1 cellular context compared by ENCODE assay signal in the genomic region with DNA sequence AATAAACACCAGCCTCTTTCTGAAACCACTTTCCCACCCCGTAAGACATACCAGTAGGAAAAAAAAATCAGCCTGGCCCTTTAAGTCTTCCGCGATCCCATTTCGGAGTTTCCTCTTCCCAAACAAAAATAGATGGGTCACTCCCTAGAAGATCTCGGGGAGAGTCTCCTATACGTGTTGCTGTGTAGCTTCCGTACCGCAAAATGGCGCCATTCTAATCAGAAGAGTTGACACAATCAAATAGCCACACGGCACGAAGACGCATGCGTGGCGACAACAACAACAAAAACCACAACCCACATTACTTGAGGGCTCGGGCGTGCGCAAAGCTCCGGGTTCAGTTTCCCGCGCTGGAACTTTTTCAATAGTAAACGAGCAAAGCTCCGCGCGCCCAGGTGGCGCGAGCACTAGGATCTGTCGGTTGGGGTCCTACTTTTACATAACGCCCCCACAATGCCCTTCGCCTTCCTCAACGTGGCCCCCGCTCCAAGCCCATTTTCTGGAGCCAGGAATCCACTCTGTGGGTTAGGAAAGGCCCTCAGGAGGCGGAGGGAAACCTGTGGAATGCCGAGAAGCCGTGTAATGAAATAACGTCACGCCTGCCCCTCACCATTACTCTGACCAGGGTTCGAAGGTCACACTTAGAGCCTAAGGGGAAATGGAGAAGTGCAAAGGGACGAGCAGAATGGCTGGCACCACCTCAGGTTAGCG.
TF ChIP-seq lines count a peak whose summit lies in the region.

A gene (minus strand): TSS at position 208 of the 711 bp plus-strand sequence. CDS start 519 bp downstream, outside the sequence.

TF ChIP-seq in HepG2, 621 proteins besides CTCF, POLR2A, EP300 and RAD21 (continued from another document and continues in another):
- TF ChIP-seq NR2F6 (IDR thresholded peaks at IDR 0.05): no peak
- no peak for TF ChIP-seq NR2F6 (CRISPR knock-in tag; IDR thresholded peaks at IDR 0.05)
- TF ChIP-seq ZNF563 (CRISPR knock-in tag; IDR thresholded peaks at IDR 0.05): peak; percentile 46; the same call in 1 of the 2 replicates
- TF ChIP-seq, protein P1, sequence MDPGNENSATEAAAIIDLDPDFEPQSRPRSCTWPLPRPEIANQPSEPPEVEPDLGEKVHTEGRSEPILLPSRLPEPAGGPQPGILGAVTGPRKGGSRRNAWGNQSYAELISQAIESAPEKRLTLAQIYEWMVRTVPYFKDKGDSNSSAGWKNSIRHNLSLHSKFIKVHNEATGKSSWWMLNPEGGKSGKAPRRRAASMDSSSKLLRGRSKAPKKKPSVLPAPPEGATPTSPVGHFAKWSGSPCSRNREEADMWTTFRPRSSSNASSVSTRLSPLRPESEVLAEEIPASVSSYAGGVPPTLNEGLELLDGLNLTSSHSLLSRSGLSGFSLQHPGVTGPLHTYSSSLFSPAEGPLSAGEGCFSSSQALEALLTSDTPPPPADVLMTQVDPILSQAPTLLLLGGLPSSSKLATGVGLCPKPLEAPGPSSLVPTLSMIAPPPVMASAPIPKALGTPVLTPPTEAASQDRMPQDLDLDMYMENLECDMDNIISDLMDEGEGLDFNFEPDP (CRISPR knock-in tag; conservative IDR thresholded peaks at IDR 0.05): 0 out of 2 replicates have a peak, but pooled peaks have one; percentile 14
- TF ChIP-seq ZNF530 (CRISPR knock-in tag; IDR thresholded peaks at IDR 0.05; ENCODE audit: low read depth): 0 out of 2 replicates have a peak, but pooled peaks have one; percentile 57
- TF ChIP-seq NBN (conservative IDR thresholded peaks at IDR 0.05): no peak
- TF ChIP-seq, protein P2, sequence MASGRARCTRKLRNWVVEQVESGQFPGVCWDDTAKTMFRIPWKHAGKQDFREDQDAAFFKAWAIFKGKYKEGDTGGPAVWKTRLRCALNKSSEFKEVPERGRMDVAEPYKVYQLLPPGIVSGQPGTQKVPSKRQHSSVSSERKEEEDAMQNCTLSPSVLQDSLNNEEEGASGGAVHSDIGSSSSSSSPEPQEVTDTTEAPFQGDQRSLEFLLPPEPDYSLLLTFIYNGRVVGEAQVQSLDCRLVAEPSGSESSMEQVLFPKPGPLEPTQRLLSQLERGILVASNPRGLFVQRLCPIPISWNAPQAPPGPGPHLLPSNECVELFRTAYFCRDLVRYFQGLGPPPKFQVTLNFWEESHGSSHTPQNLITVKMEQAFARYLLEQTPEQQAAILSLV (CRISPR knock-in tag; IDR thresholded peaks at IDR 0.05; ENCODE audit: borderline replicate concordance): peak; percentile 81
- no peak; the same call in 1 of the 2 replicates for TF ChIP-seq RXRB (CRISPR knock-in tag; IDR thresholded peaks at IDR 0.05; ENCODE audit: borderline replicate concordance)
- TF ChIP-seq RFXANK (CRISPR knock-in tag; IDR thresholded peaks at IDR 0.05): no peak
- TF ChIP-seq ZNF20 (CRISPR knock-in tag; IDR thresholded peaks at IDR 0.05): no peak
- TF ChIP-seq ZFP36L2 (CRISPR knock-in tag; IDR thresholded peaks at IDR 0.05): no peak; the same call in 1 of the 2 replicates
- TF ChIP-seq CHD4 (IDR thresholded peaks at IDR 0.05; ENCODE audit: borderline replicate concordance, low read length): no peak
- TF ChIP-seq RFX1 (IDR thresholded peaks at IDR 0.05): no peak
- no peak; the same call in 1 of the 2 replicates for TF ChIP-seq ZNF337 (CRISPR knock-in tag; IDR thresholded peaks at IDR 0.05; ENCODE audit: borderline replicate concordance, low read depth)
- no peak; the same call in 1 of the 2 replicates for TF ChIP-seq MEIS1 (CRISPR knock-in tag; IDR thresholded peaks at IDR 0.05; ENCODE audit: borderline replicate concordance)
- TF ChIP-seq ZNF746 (CRISPR knock-in tag; IDR thresholded peaks at IDR 0.05): no peak
- TF ChIP-seq ZIK1 (CRISPR knock-in tag; IDR thresholded peaks at IDR 0.05; ENCODE audit: borderline replicate concordance, low read depth): peak; percentile 61; the same call in 1 of the 2 replicates
- TF ChIP-seq, protein P3, sequence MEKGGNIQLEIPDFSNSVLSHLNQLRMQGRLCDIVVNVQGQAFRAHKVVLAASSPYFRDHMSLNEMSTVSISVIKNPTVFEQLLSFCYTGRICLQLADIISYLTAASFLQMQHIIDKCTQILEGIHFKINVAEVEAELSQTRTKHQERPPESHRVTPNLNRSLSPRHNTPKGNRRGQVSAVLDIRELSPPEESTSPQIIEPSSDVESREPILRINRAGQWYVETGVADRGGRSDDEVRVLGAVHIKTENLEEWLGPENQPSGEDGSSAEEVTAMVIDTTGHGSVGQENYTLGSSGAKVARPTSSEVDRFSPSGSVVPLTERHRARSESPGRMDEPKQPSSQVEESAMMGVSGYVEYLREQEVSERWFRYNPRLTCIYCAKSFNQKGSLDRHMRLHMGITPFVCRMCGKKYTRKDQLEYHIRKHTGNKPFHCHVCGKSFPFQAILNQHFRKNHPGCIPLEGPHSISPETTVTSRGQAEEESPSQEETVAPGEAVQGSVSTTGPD (CRISPR knock-in tag; IDR thresholded peaks at IDR 0.05): no peak
- no peak for TF ChIP-seq SALL2 (CRISPR knock-in tag; IDR thresholded peaks at IDR 0.05)
- TF ChIP-seq ZNF670 (CRISPR knock-in tag; IDR thresholded peaks at IDR 0.05; ENCODE audit: borderline replicate concordance): 0 out of 2 replicates have a peak, but pooled peaks have one; percentile 35
- peak; percentile 4 for TF ChIP-seq ZFP36L1 (CRISPR knock-in tag; IDR thresholded peaks at IDR 0.05)
- no peak for TF ChIP-seq KMT2A (CRISPR knock-in tag; IDR thresholded peaks at IDR 0.05)
- TF ChIP-seq KLF12 (CRISPR knock-in tag; IDR thresholded peaks at IDR 0.05; ENCODE audit: borderline replicate concordance): 0 out of 2 replicates have a peak, but pooled peaks have one; percentile 28
- TF ChIP-seq MBD4 (IDR thresholded peaks at IDR 0.05; ENCODE audit: borderline replicate concordance, low read length): no peak
- TF ChIP-seq ZFYVE20 (CRISPR knock-in tag; IDR thresholded peaks at IDR 0.05; ENCODE audit: borderline replicate concordance, low read depth): no peak
- TF ChIP-seq ZKSCAN8 (CRISPR knock-in tag; IDR thresholded peaks at IDR 0.05; ENCODE audit: borderline replicate concordance): no peak
- TF ChIP-seq, protein P4, sequence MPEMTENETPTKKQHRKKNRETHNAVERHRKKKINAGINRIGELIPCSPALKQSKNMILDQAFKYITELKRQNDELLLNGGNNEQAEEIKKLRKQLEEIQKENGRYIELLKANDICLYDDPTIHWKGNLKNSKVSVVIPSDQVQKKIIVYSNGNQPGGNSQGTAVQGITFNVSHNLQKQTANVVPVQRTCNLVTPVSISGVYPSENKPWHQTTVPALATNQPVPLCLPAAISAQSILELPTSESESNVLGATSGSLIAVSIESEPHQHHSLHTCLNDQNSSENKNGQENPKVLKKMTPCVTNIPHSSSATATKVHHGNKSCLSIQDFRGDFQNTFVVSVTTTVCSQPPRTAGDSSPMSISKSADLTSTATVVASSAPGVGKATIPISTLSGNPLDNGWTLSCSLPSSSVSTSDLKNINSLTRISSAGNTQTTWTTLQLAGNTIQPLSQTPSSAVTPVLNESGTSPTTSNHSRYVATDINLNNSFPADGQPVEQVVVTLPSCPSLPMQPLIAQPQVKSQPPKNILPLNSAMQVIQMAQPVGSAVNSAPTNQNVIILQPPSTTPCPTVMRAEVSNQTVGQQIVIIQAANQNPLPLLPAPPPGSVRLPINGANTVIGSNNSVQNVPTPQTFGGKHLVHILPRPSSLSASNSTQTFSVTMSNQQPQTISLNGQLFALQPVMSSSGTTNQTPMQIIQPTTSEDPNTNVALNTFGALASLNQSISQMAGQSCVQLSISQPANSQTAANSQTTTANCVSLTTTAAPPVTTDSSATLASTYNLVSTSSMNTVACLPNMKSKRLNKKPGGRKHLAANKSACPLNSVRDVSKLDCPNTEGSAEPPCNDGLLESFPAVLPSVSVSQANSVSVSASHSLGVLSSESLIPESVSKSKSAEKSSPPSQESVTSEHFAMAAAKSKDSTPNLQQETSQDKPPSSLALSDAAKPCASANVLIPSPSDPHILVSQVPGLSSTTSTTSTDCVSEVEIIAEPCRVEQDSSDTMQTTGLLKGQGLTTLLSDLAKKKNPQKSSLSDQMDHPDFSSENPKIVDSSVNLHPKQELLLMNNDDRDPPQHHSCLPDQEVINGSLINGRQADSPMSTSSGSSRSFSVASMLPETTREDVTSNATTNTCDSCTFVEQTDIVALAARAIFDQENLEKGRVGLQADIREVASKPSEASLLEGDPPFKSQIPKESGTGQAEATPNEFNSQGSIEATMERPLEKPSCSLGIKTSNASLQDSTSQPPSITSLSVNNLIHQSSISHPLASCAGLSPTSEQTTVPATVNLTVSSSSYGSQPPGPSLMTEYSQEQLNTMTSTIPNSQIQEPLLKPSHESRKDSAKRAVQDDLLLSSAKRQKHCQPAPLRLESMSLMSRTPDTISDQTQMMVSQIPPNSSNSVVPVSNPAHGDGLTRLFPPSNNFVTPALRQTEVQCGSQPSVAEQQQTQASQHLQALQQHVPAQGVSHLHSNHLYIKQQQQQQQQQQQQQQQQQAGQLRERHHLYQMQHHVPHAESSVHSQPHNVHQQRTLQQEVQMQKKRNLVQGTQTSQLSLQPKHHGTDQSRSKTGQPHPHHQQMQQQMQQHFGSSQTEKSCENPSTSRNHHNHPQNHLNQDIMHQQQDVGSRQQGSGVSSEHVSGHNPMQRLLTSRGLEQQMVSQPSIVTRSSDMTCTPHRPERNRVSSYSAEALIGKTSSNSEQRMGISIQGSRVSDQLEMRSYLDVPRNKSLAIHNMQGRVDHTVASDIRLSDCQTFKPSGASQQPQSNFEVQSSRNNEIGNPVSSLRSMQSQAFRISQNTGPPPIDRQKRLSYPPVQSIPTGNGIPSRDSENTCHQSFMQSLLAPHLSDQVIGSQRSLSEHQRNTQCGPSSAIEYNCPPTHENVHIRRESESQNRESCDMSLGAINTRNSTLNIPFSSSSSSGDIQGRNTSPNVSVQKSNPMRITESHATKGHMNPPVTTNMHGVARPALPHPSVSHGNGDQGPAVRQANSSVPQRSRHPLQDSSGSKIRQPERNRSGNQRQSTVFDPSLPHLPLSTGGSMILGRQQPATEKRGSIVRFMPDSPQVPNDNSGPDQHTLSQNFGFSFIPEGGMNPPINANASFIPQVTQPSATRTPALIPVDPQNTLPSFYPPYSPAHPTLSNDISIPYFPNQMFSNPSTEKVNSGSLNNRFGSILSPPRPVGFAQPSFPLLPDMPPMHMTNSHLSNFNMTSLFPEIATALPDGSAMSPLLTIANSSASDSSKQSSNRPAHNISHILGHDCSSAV (CRISPR knock-in tag; IDR thresholded peaks at IDR 0.05; ENCODE audit: borderline replicate concordance): peak; percentile 74; the same call in 1 of the 2 replicates
- TF ChIP-seq, protein P5, sequence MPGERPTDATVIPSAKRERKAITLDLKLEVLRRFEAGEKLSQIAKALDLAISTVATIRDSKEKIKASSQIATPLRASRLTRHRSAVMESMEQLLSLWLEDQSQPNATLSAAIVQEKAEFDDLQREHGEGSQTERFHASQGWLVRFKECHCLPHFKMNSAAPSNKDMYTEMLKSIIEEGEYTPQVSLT (CRISPR knock-in tag; IDR thresholded peaks at IDR 0.05; ENCODE audit: borderline replicate concordance, low read depth): no peak
- TF ChIP-seq, protein P6, sequence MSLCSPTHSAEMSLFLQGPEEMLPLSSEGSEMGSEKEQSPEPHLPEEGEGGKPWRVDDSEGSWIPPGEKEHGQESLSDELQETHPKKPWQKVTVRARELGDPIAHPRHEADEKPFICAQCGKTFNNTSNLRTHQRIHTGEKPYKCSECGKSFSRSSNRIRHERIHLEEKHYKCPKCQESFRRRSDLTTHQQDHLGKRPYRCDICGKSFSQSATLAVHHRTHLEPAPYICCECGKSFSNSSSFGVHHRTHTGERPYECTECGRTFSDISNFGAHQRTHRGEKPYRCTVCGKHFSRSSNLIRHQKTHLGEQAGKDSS (CRISPR knock-in tag; IDR thresholded peaks at IDR 0.05; ENCODE audit: borderline replicate concordance, low read depth): no peak
- peak; percentile 88; the same call in 1 of the 2 replicates for TF ChIP-seq ZNF878 (CRISPR knock-in tag; IDR thresholded peaks at IDR 0.05)
- TF ChIP-seq ZSCAN21 (CRISPR knock-in tag; IDR thresholded peaks at IDR 0.05; ENCODE audit: borderline replicate concordance): peak; percentile 32; the same call in 1 of the 2 replicates
- no peak for TF ChIP-seq NFKBIZ (CRISPR knock-in tag; IDR thresholded peaks at IDR 0.05)
- TF ChIP-seq, protein P7, sequence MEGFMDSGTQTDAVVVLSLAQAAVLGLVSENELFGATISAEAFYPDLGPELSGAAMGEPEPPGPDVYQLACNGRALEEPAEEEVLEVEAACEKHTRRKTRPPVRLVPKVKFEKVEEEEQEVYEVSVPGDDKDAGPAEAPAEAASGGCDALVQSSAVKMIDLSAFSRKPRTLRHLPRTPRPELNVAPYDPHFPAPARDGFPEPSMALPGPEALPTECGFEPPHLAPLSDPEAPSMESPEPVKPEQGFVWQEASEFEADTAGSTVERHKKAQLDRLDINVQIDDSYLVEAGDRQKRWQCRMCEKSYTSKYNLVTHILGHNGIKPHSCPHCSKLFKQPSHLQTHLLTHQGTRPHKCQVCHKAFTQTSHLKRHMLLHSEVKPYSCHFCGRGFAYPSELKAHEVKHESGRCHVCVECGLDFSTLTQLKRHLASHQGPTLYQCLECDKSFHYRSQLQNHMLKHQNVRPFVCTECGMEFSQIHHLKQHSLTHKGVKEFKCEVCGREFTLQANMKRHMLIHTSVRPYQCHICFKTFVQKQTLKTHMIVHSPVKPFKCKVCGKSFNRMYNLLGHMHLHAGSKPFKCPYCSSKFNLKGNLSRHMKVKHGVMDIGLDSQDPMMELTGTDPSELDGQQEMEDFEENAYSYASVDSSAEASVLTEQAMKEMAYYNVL (CRISPR knock-in tag; IDR thresholded peaks at IDR 0.05; ENCODE audit: borderline replicate concordance): no peak
- TF ChIP-seq PAX8 (CRISPR knock-in tag; IDR thresholded peaks at IDR 0.05; ENCODE audit: borderline replicate concordance): no peak
- TF ChIP-seq JUND (CRISPR knock-in tag; IDR thresholded peaks at IDR 0.05): no peak
- peak; percentile 17; the same call in 1 of the 2 replicates for TF ChIP-seq PHF8 (CRISPR knock-in tag; IDR thresholded peaks at IDR 0.05)
- no peak; the same call in 1 of the 2 replicates for TF ChIP-seq ZNF124 (CRISPR knock-in tag; IDR thresholded peaks at IDR 0.05)
- peak; percentile 67; the same call in 1 of the 2 replicates for TF ChIP-seq FOXO1 (CRISPR knock-in tag; IDR thresholded peaks at IDR 0.05)
- TF ChIP-seq SNAI1 (CRISPR knock-in tag; IDR thresholded peaks at IDR 0.05; ENCODE audit: borderline replicate concordance): no peak; the same call in 1 of the 2 replicates
